1 cellular context compared by ENCODE assay signal in genomic region chr5:78509884-78510769, GRCh38.
TF ChIP-seq lines count a peak whose summit lies in the region.

No MANE protein-coding gene starts in this region.

TF ChIP-seq in H1, 55 proteins besides CTCF, POLR2A, EP300 and RAD21 (continued from another document):
- TF ChIP-seq TBP (IDR thresholded peaks at IDR 0.05; ENCODE audit: low read depth, low read length) (no peak), EZH2 (IDR thresholded peaks at IDR 0.05; ENCODE audit: low read depth, low read length, severe bottlenecking) (peak; percentile 31)
TF ChIP-seq in H1: peak in this region for 3.
